In genomic region chr16:3854740-3855139, GRCh38 we compare ENCODE assay signal across 15 cellular contexts. TPM values are rescaled to one million over a fixed set of nuclear protein-coding genes. Genes with fewer than 3 reads are reported as not detected.
A peak's percentile ranks its signal among the peaks of the same experiment; 100 is the strongest.
DNase-seq lines count a peak whose midpoint lies in the region; ATAC-seq and TF ChIP-seq lines count a peak whose summit lies in the region.
"Had no signal": no experiment of that assay in that cellular context is flagged by ENCODE, and none has a peak within 500 bp of the region (broad histone marks: within the 10 kb centered on the region; RNA-seq: fewer than 3 reads in every experiment).

No MANE protein-coding gene starts in this region.

- DNase-seq in CD1c-positive myeloid dendritic cell (ENCODE audit: extremely low spot score) (peak; percentile 25), naive B cell (no peak), NCI-H1048 (lab: John Stamatoyannopoulos, UW) (no peak), AG08395 (ENCODE audit: low spot score) (no peak)
- DNase-seq in activated CD8-positive, alpha-beta memory T cell treated with anti-CD3 and anti-CD28 coated beads, Interleukin-2, amount 10 ng/mL, durations not matched to agents 7 days and 5 days: no peak
- DNase-seq: activated naive CD4-positive, alpha-beta T cell treated with anti-CD3 and anti-CD28 coated beads, Interleukin-2, amount 50 U/mL, for 16 hours; C1 segment of cervical spinal cord; caudate nucleus; NCI-H510A; retina; RPMI8226; T1000 had no signal

- no peak for TF ChIP-seq CTCF in HEK293 (tag by site-specific recombination; IDR thresholded peaks at IDR 0.05)

- POLR2A ChIA-PET in HEK293 (lab: Yijun Ruan, JAX): no interaction called here

- no peaks in the 10 kb centered on the region for H3K27me3 Mint-ChIP-seq in activated T-helper 17 cell treated with anti-CD3 and anti-CD28 coated beads, Interleukin-2, amount 50 U/mL, for 72 hours
- H3K27me3 Mint-ChIP-seq in naive B cell: no peaks in the 10 kb centered on the region
- no peaks in the 10 kb centered on the region for H3K27me3 Mint-ChIP-seq in activated CD8-positive, alpha-beta memory T cell treated with anti-CD3 and anti-CD28 coated beads, Interleukin-2, amount 10 ng/mL, durations not matched to agents 7 days and 5 days

- H3K9me3 ChIP-seq in HEK293 (ENCODE audit: control insufficient read depth, insufficient read depth, low read depth, low read length): no peaks in the 10 kb centered on the region

- CTCF ChIA-PET in HEK293 (lab: Yijun Ruan, JAX): interaction anchor here (0.6 kb wide), 1 partner anchor 58 kb away, joined by 3 read pairs; no protein-coding TSS in a partner anchor
- CTCF ChIA-PET in activated CD8-positive, alpha-beta memory T cell treated with anti-CD3 and anti-CD28 coated beads, Interleukin-2, amount 10 ng/mL, durations not matched to agents 7 days and 5 days (lab: Charles Lee): no interaction called here

- no peak overlapping the region for H3K27ac ChIP-seq in HEK293 (ENCODE audit: extremely low read depth, low read depth, low read length)

- H3K4me1 ChIP-seq in HEK293 (ENCODE audit: control insufficient read depth, insufficient read depth, low read length): peaks cover 12% of the 10 kb centered on the region

- H3K4me1 Mint-ChIP-seq in activated T-helper 17 cell treated with anti-CD3 and anti-CD28 coated beads, Interleukin-2, amount 50 U/mL, for 72 hours: peaks cover 43% of the 10 kb centered on the region
- H3K4me1 Mint-ChIP-seq in naive B cell: peaks cover 55 to 68% (median 63%) of the 10 kb centered on the region in 3 donors
- peaks cover 31% of the 10 kb centered on the region for H3K4me1 Mint-ChIP-seq in activated CD8-positive, alpha-beta memory T cell treated with anti-CD3 and anti-CD28 coated beads, Interleukin-2, amount 10 ng/mL, durations not matched to agents 7 days and 5 days

- peaks cover 0 to 13% of the 10 kb centered on the region in 2 experiments; a peak in 2 of 3 replicates for H3K36me3 ChIP-seq in HEK293 (ENCODE audit: control insufficient read depth in 2 of 2, insufficient read depth in 1 of 2, low read length in 2 of 2)

- H3K4me3 ChIP-seq in HEK293 (ENCODE audit: low read depth, low read length): no peak overlapping the region

- no peaks in the 10 kb centered on the region for H3K9me3 Mint-ChIP-seq in activated T-helper 17 cell treated with anti-CD3 and anti-CD28 coated beads, Interleukin-2, amount 50 U/mL, for 72 hours
- H3K9me3 Mint-ChIP-seq in naive B cell: no peaks in the 10 kb centered on the region
- no peaks in the 10 kb centered on the region for H3K9me3 Mint-ChIP-seq in activated CD8-positive, alpha-beta memory T cell treated with anti-CD3 and anti-CD28 coated beads, Interleukin-2, amount 10 ng/mL, durations not matched to agents 7 days and 5 days (ENCODE audit: low read depth)

- ATAC-seq in activated T-helper 17 cell treated with anti-CD3 and anti-CD28 coated beads, Interleukin-2, amount 50 U/mL, for 72 hours (replicated peaks): no peak
- no peak for ATAC-seq in naive B cell (ENCODE audit: low read depth in 2 of 2)
- ATAC-seq in activated CD8-positive, alpha-beta memory T cell treated with anti-CD3 and anti-CD28 coated beads, Interleukin-2, amount 10 ng/mL, durations not matched to agents 7 days and 5 days: no peak
- ATAC-seq in GM21528 (IDR thresholded peaks at IDR 0.05; ENCODE audit: low FRiP score, unreplicated experiment): no peak

- no peak overlapping the region for H3K4me3 Mint-ChIP-seq in activated T-helper 17 cell treated with anti-CD3 and anti-CD28 coated beads, Interleukin-2, amount 50 U/mL, for 72 hours
- H3K4me3 Mint-ChIP-seq in naive B cell: no peak overlapping the region
- no peak overlapping the region for H3K4me3 Mint-ChIP-seq in activated CD8-positive, alpha-beta memory T cell treated with anti-CD3 and anti-CD28 coated beads, Interleukin-2, amount 10 ng/mL, durations not matched to agents 7 days and 5 days

- peaks cover 32% of the 10 kb centered on the region for H3K36me3 Mint-ChIP-seq in activated T-helper 17 cell treated with anti-CD3 and anti-CD28 coated beads, Interleukin-2, amount 50 U/mL, for 72 hours (ENCODE audit: low read depth)
- no peaks in the 10 kb centered on the region for H3K36me3 Mint-ChIP-seq in naive B cell
- H3K36me3 Mint-ChIP-seq in activated CD8-positive, alpha-beta memory T cell treated with anti-CD3 and anti-CD28 coated beads, Interleukin-2, amount 10 ng/mL, durations not matched to agents 7 days and 5 days: peaks cover 1% of the 10 kb centered on the region

- peak overlapping the region; percentile 0 for H3K27ac Mint-ChIP-seq in activated T-helper 17 cell treated with anti-CD3 and anti-CD28 coated beads, Interleukin-2, amount 50 U/mL, for 72 hours
- H3K27ac Mint-ChIP-seq in naive B cell: peak overlapping the region in 5 of 6 donors; percentile 19 to 76 (median 57)
- H3K27ac Mint-ChIP-seq in activated CD8-positive, alpha-beta memory T cell treated with anti-CD3 and anti-CD28 coated beads, Interleukin-2, amount 10 ng/mL, durations not matched to agents 7 days and 5 days: no peak overlapping the region

TF ChIP-seq in HEK293, 187 proteins besides CTCF, POLR2A, EP300 and RAD21:
- TF ChIP-seq ZFHX2 (tag by site-specific recombination; conservative IDR thresholded peaks at IDR 0.05) (no peak), ZNF138 (tag by site-specific recombination; IDR thresholded peaks at IDR 0.05; ENCODE audit: borderline replicate concordance) (no peak), ZNF664 (tag by site-specific recombination; IDR thresholded peaks at IDR 0.05) (no peak), ZBTB21 (tag by site-specific recombination; IDR thresholded peaks at IDR 0.05) (no peak), ZNF600 (tag by site-specific recombination; IDR thresholded peaks at IDR 0.05) (peak; percentile 49; the same call in 1 of the 2 replicates)
- TF ChIP-seq, protein P1, sequence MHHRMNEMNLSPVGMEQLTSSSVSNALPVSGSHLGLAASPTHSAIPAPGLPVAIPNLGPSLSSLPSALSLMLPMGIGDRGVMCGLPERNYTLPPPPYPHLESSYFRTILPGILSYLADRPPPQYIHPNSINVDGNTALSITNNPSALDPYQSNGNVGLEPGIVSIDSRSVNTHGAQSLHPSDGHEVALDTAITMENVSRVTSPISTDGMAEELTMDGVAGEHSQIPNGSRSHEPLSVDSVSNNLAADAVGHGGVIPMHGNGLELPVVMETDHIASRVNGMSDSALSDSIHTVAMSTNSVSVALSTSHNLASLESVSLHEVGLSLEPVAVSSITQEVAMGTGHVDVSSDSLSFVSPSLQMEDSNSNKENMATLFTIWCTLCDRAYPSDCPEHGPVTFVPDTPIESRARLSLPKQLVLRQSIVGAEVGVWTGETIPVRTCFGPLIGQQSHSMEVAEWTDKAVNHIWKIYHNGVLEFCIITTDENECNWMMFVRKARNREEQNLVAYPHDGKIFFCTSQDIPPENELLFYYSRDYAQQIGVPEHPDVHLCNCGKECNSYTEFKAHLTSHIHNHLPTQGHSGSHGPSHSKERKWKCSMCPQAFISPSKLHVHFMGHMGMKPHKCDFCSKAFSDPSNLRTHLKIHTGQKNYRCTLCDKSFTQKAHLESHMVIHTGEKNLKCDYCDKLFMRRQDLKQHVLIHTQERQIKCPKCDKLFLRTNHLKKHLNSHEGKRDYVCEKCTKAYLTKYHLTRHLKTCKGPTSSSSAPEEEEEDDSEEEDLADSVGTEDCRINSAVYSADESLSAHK (tag by site-specific recombination; IDR thresholded peaks at IDR 0.05): no peak
- TF ChIP-seq, protein P2, sequence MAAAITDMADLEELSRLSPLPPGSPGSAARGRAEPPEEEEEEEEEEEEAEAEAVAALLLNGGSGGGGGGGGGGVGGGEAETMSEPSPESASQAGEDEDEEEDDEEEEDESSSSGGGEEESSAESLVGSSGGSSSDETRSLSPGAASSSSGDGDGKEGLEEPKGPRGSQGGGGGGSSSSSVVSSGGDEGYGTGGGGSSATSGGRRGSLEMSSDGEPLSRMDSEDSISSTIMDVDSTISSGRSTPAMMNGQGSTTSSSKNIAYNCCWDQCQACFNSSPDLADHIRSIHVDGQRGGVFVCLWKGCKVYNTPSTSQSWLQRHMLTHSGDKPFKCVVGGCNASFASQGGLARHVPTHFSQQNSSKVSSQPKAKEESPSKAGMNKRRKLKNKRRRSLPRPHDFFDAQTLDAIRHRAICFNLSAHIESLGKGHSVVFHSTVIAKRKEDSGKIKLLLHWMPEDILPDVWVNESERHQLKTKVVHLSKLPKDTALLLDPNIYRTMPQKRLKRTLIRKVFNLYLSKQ (tag by site-specific recombination; IDR thresholded peaks at IDR 0.05; ENCODE audit: borderline replicate concordance): no peak
- TF ChIP-seq, protein P3, sequence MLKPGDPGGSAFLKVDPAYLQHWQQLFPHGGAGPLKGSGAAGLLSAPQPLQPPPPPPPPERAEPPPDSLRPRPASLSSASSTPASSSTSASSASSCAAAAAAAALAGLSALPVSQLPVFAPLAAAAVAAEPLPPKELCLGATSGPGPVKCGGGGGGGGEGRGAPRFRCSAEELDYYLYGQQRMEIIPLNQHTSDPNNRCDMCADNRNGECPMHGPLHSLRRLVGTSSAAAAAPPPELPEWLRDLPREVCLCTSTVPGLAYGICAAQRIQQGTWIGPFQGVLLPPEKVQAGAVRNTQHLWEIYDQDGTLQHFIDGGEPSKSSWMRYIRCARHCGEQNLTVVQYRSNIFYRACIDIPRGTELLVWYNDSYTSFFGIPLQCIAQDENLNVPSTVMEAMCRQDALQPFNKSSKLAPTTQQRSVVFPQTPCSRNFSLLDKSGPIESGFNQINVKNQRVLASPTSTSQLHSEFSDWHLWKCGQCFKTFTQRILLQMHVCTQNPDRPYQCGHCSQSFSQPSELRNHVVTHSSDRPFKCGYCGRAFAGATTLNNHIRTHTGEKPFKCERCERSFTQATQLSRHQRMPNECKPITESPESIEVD (tag by site-specific recombination; IDR thresholded peaks at IDR 0.05): peak; percentile 72

RNA-seq across cellular contexts. Expression of gene CREBBP, which starts 25.8 kb away (rescaled TPM):
- 10 to 100 TPM; 55.7 to 58.2 TPM for total RNA-seq in activated T-helper 17 cell treated with anti-CD3 and anti-CD28 coated beads, Interleukin-2, amount 50 U/mL, for 72 hours
- 10 to 100 TPM in 1 of 6 donors, 1 to 10 TPM in 5; 2.6 to 23.5 (median 7.2) TPM for polyA plus RNA-seq in naive B cell (ENCODE audit: low read depth in 6 of 6)
- total RNA-seq in activated CD8-positive, alpha-beta memory T cell treated with anti-CD3 and anti-CD28 coated beads, Interleukin-2, amount 10 ng/mL, durations not matched to agents 7 days and 5 days: 10 to 100 TPM; 49.2 to 53.2 TPM
